In the genomic region with DNA sequence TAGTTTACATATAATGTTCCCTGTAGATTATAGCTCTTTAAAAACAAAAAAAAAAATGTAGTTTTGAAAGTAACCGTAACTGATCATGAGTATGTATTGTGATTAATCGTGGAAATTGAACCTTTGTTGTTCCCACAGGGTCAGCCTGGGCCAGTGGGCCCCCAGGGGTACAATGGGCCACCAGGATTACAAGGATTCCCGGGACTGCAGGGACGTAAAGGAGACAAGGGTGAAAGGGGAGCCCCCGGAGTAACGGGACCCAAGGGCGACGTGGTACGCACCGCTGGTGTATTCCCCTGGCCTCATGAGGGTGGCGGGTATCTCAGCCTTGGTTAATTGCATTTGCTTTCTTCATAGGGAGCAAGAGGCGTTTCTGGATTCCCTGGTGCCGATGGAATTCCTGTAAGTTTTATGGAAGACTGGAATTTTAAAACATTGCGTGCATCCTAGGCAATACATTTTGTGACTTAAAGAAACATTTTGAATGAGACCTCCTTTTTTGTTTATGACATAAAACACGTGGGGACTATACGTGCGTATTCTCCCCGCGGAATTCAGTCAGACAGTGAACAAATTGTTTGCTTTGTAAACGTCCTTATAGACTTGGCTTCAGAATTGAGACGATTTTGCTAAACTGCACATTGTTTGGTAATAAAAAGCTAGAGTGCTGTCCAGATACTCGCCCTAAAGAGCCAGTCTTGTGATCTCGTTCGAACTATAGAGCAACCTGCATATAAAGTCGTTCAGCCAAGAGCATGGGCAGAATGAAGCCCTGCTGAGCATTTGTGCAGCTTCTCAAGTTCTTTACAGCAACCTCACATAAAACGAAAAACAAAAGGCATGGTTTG, we compare ENCODE assay signal across 1 cellular context.
A peak's percentile ranks its signal among the peaks of the same experiment; 100 is the strongest.
TF ChIP-seq lines count a peak whose summit lies in the region.

No MANE protein-coding gene starts in this region.

TF ChIP-seq in HEK293, 187 proteins besides CTCF, POLR2A, EP300 and RAD21 (continued from another document):
- TF ChIP-seq, protein P1, sequence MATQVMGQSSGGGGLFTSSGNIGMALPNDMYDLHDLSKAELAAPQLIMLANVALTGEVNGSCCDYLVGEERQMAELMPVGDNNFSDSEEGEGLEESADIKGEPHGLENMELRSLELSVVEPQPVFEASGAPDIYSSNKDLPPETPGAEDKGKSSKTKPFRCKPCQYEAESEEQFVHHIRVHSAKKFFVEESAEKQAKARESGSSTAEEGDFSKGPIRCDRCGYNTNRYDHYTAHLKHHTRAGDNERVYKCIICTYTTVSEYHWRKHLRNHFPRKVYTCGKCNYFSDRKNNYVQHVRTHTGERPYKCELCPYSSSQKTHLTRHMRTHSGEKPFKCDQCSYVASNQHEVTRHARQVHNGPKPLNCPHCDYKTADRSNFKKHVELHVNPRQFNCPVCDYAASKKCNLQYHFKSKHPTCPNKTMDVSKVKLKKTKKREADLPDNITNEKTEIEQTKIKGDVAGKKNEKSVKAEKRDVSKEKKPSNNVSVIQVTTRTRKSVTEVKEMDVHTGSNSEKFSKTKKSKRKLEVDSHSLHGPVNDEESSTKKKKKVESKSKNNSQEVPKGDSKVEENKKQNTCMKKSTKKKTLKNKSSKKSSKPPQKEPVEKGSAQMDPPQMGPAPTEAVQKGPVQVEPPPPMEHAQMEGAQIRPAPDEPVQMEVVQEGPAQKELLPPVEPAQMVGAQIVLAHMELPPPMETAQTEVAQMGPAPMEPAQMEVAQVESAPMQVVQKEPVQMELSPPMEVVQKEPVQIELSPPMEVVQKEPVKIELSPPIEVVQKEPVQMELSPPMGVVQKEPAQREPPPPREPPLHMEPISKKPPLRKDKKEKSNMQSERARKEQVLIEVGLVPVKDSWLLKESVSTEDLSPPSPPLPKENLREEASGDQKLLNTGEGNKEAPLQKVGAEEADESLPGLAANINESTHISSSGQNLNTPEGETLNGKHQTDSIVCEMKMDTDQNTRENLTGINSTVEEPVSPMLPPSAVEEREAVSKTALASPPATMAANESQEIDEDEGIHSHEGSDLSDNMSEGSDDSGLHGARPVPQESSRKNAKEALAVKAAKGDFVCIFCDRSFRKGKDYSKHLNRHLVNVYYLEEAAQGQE (tag by site-specific recombination; IDR thresholded peaks at IDR 0.05) = 0 out of 2 replicates have a peak, but pooled peaks have one; percentile 30
- TF ChIP-seq ZNF776 (tag by site-specific recombination; IDR thresholded peaks at IDR 0.05; ENCODE audit: borderline replicate concordance) = no peak
TF ChIP-seq in HEK293: peak in this region for 3.
